Comparison of ENCODE assay signal across 25 cellular contexts in the genomic region with DNA sequence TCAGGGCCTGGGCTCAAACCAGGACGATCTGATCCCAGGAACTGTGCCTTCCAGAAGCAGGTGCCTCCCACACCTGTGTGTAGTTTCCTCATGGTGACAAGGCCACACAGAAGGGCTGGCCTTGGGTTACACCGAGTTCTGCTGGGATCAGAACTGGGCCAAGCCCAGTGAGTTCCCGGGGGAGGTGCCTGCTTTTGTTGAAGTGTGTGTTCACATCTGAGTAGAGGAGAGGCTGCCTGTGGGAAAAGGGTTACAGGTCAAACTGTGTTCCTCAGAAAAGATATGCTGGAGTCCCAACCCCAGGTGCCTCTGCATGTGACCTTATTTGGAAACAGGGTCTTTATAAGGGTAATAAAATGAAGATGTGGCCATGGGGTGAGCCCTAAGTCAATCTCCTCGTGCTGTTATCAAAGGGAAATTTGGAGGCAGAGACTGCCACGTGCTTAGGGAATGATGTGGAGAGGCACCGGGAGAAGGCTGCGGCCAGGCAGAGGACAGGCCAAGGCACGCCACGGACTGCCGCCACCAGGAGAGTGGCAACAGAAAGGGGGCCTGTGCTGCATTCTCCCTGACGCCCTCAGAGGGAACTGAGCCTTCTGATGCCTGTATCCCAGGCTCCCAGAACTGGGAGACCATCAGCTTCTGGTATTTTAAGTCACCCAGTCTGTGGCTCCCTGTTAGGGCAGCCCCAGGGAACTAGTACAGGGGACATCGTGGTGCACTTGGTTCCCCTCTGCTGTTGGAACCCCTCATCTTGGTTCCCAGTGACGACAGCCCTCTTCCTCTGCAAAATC.
"Had no signal": no experiment of that assay in that cellular context is flagged by ENCODE, and none has a peak within 500 bp of the region (broad histone marks: within the 10 kb centered on the region; RNA-seq: fewer than 3 reads in every experiment).

No MANE protein-coding gene starts in this region.

- H3K27ac ChIP-seq: gastrocnemius medialis, right atrium auricular region, stomach, thyroid gland, upper lobe of left lung had no signal

- H3K4me1 Mint-ChIP-seq: activated CD4-positive, alpha-beta memory T cell treated with anti-CD3 and anti-CD28 coated beads, Interleukin-2, amount 10 ng/mL, durations not matched to agents 7 days and 5 days; activated CD4-positive, alpha-beta T cell treated with anti-CD3 and anti-CD28 coated beads, Interleukin-2, amount 10 ng/mL, durations not matched to agents 7 days and 5 days; mesothelial cell of epicardium had no signal

- H3K4me3 ChIP-seq: gastrocnemius medialis, right atrium auricular region, stomach, thyroid gland, upper lobe of left lung had no signal

- H3K27ac Mint-ChIP-seq: activated CD4-positive, alpha-beta memory T cell treated with anti-CD3 and anti-CD28 coated beads, Interleukin-2, amount 10 ng/mL, durations not matched to agents 7 days and 5 days; activated CD4-positive, alpha-beta T cell treated with anti-CD3 and anti-CD28 coated beads, Interleukin-2, amount 10 ng/mL, durations not matched to agents 7 days and 5 days; mesothelial cell of epicardium; stimulated activated naive B cell treated with anti-CD40 and anti-IgM and Interleukin-4, amounts not matched to agents 10 μg/mL and 1 μg/mL and 100 μg/mL, for 72 hours; WTC11 had no signal

- ATAC-seq: gastrocnemius medialis; left colon; stimulated activated naive B cell treated with anti-CD40 and anti-IgM and Interleukin-4, amounts not matched to agents 10 μg/mL and 1 μg/mL and 100 μg/mL, for 72 hours; WTC11 had no signal

- H3K36me3 Mint-ChIP-seq: mesothelial cell of epicardium; naive B cell; stimulated activated naive B cell treated with anti-CD40 and anti-IgM and Interleukin-4, amounts not matched to agents 10 μg/mL and 1 μg/mL and 100 μg/mL, for 72 hours; WTC11 had no signal

- H3K9me3 ChIP-seq: gastrocnemius medialis, right atrium auricular region, stomach, thyroid gland, upper lobe of left lung had no signal

- H3K9me3 Mint-ChIP-seq: activated CD4-positive, alpha-beta memory T cell treated with anti-CD3 and anti-CD28 coated beads, Interleukin-2, amount 10 ng/mL, durations not matched to agents 7 days and 5 days; activated CD4-positive, alpha-beta T cell treated with anti-CD3 and anti-CD28 coated beads, Interleukin-2, amount 10 ng/mL, durations not matched to agents 7 days and 5 days; mesothelial cell of epicardium; neural crest cell; WTC11 had no signal

- DNase-seq: activated CD4-positive, alpha-beta memory T cell treated with anti-CD3 and anti-CD28 coated beads, Interleukin-2, amount 10 ng/mL, durations not matched to agents 7 days and 5 days; activated CD4-positive, alpha-beta T cell treated with anti-CD3 and anti-CD28 coated beads for 1 hour; activated CD4-positive, alpha-beta T cell treated with anti-CD3 and anti-CD28 coated beads, Interleukin-2, amount 10 ng/mL, durations not matched to agents 7 days and 5 days; activated gamma-delta T cell; activated naive CD4-positive, alpha-beta T cell treated with anti-CD3 and anti-CD28 coated beads, Interleukin-2, amount 50 U/mL, for 16 hours; anterior cingulate cortex; effector memory CD4-positive, alpha-beta T cell; erythroblast; gastrocnemius medialis; hippocampal formation; kidney; left colon; naive B cell; occipital lobe; stimulated activated CD4-positive, alpha-beta T cell treated with anti-CD3 and anti-CD28 coated beads, Interleukin-15, amount 100 ng/mL, for 24 hours; stimulated activated CD4-positive, alpha-beta T cell treated with anti-CD3 and anti-CD28 coated beads, Interleukin-2, amount 100 ng/mL, for 24 hours; stimulated activated naive B cell treated with anti-CD40 and anti-IgM and Interleukin-4, amounts not matched to agents 10 μg/mL and 1 μg/mL and 100 μg/mL, for 72 hours; stomach; T-helper 2 cell; thyroid gland; upper lobe of left lung had no signal

- H3K4me3 Mint-ChIP-seq: activated CD4-positive, alpha-beta memory T cell treated with anti-CD3 and anti-CD28 coated beads, Interleukin-2, amount 10 ng/mL, durations not matched to agents 7 days and 5 days; activated CD4-positive, alpha-beta T cell treated with anti-CD3 and anti-CD28 coated beads, Interleukin-2, amount 10 ng/mL, durations not matched to agents 7 days and 5 days; mesothelial cell of epicardium; naive B cell; neural crest cell; stimulated activated naive B cell treated with anti-CD40 and anti-IgM and Interleukin-4, amounts not matched to agents 10 μg/mL and 1 μg/mL and 100 μg/mL, for 72 hours; WTC11 had no signal

- H3K27me3 ChIP-seq: thyroid gland, upper lobe of left lung had no signal

- H3K4me1 ChIP-seq: gastrocnemius medialis, right atrium auricular region, stomach, upper lobe of left lung had no signal

- H3K36me3 ChIP-seq: gastrocnemius medialis, right atrium auricular region, stomach, thyroid gland, upper lobe of left lung had no signal
